9 cellular contexts compared by ENCODE assay signal in the genomic region with DNA sequence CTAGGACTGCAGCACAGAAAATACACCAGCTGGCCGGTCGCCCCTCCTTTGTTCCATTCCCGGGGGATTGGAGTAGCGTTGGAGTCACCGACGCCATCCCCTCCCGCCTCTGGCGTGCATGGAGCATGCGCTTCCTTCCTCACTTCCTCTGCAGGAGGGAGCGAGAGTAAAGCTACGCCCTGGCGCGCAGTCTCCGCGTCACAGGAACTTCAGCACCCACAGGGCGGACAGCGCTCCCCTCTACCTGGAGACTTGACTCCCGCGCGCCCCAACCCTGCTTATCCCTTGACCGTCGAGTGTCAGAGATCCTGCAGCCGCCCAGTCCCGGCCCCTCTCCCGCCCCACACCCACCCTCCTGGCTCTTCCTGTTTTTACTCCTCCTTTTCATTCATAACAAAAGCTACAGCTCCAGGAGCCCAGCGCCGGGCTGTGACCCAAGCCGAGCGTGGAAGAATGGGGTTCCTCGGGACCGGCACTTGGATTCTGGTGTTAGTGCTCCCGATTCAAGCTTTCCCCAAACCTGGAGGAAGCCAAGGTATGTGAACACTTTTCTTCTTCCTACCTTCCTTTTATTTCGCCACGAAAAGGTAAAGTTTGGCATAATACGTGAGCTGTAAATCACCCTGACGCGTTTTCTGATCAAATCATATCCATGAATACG. TPM values are rescaled to one million over a fixed set of nuclear protein-coding genes. Genes with fewer than 3 reads are reported as not detected.
DNase-seq lines count a peak whose midpoint lies in the region; ATAC-seq and TF ChIP-seq lines count a peak whose summit lies in the region.
"Had no signal": no experiment of that assay in that cellular context is flagged by ENCODE, and none has a peak within 500 bp of the region (broad histone marks: within the 10 kb centered on the region; RNA-seq: fewer than 3 reads in every experiment).

A gene (plus strand): TSS at position 201 of the 661 bp plus-strand sequence. CDS start 253 bp downstream, at position 454.

- H3K27ac Mint-ChIP-seq in activated T-cell treated with anti-CD3 and anti-CD28 coated beads, Interleukin-2, amount 50 U/mL, for 24 hours = no peak within 1 kb of the TSS
- H3K27ac Mint-ChIP-seq: activated naive CD8-positive, alpha-beta T cell had no signal

- no peaks in the 10 kb centered on the region for H3K9me3 Mint-ChIP-seq in activated T-cell treated with anti-CD3 and anti-CD28 coated beads, Interleukin-2, amount 50 U/mL, for 24 hours

- peak; percentile 84 for DNase-seq in Right ventricle myocardium inferior (ENCODE audit: missing footprints)
- DNase-seq in right atrium auricular region (ENCODE audit: low spot score) = no peak
- DNase-seq in NCI-H82 treated with DMSO at 0.1 percent for 48 hours (lab: John Stamatoyannopoulos, UW; ENCODE audit: unreplicated experiment) = peak; percentile 62
- peak; percentile 70 for DNase-seq in activated T-cell treated with anti-CD3 and anti-CD28 coated beads, Interleukin-2, amount 50 U/mL, for 24 hours
- DNase-seq in stimulated activated CD8-positive, alpha-beta memory T cell treated with anti-CD3 and anti-CD28 coated beads, Interleukin-15, amount 100 ng/mL, for 1 hour (ENCODE audit: low read depth) = peak; percentile 19

- H3K4me1 ChIP-seq in right atrium auricular region (peaks cover 0 to 7% of the 10 kb centered on the region in 2 donors), mesodermal cell (ENCODE audit: control insufficient read depth, insufficient read depth, low read length, poor library complexity, severe bottlenecking) (no peaks in the 10 kb centered on the region)

- H3K4me3 Mint-ChIP-seq in activated T-cell treated with anti-CD3 and anti-CD28 coated beads, Interleukin-2, amount 50 U/mL, for 24 hours = no peak within 1 kb of the TSS
- H3K4me3 Mint-ChIP-seq: activated naive CD8-positive, alpha-beta T cell had no signal

- no peak within 1 kb of the TSS for H3K4me3 ChIP-seq in right atrium auricular region
- H3K4me3 ChIP-seq in mesodermal cell (ENCODE audit: extremely low read depth, insufficient read depth, low read length, poor library complexity, severe bottlenecking) = peak within 1 kb of the TSS; percentile 37

- H3K27me3 Mint-ChIP-seq in activated T-cell treated with anti-CD3 and anti-CD28 coated beads, Interleukin-2, amount 50 U/mL, for 24 hours = peaks cover 58% of the 10 kb centered on the region

- H3K27me3 ChIP-seq in right atrium auricular region = no peaks in the 10 kb centered on the region

- H3K36me3 ChIP-seq in right atrium auricular region (no peaks in the 10 kb centered on the region), mesodermal cell (ENCODE audit: control insufficient read depth, insufficient read depth, low read length) (no peaks in the 10 kb centered on the region)

- H3K36me3 Mint-ChIP-seq in activated T-cell treated with anti-CD3 and anti-CD28 coated beads, Interleukin-2, amount 50 U/mL, for 24 hours (ENCODE audit: low read depth) = no peaks in the 10 kb centered on the region
- H3K36me3 Mint-ChIP-seq: activated naive CD8-positive, alpha-beta T cell had no signal

- WGBS in mesodermal cell (ENCODE audit: insufficient coverage in 2 of 2), 2 experiments = 0 to 1% methylated on average over 34 to 35 of the region's 38 CpGs

- peaks cover 7% of the 10 kb centered on the region for H3K4me1 Mint-ChIP-seq in activated T-cell treated with anti-CD3 and anti-CD28 coated beads, Interleukin-2, amount 50 U/mL, for 24 hours (ENCODE audit: low read depth)

- ATAC-seq in Right ventricle myocardium inferior = peak; percentile 72
- ATAC-seq in esophagus mucosa = peak; percentile 89
- ATAC-seq in HG03469 (IDR thresholded peaks at IDR 0.05; ENCODE audit: unreplicated experiment) = no peak

- H3K27ac ChIP-seq in right atrium auricular region (no peak within 1 kb of the TSS), mesodermal cell (ENCODE audit: low read depth, low read length, severe bottlenecking) (no peak within 1 kb of the TSS)

- no peak for TF ChIP-seq CTCF in right atrium auricular region (IDR thresholded peaks at IDR 0.05)

- intact Hi-C loops in Right ventricle myocardium inferior (cut with DNase I) = no loop called here

- H3K9me3 ChIP-seq in right atrium auricular region = no peaks in the 10 kb centered on the region
- no peaks in the 10 kb centered on the region for H3K9me3 ChIP-seq in mesodermal cell (ENCODE audit: control insufficient read depth, low read length)

RNA-seq across cellular contexts. Expression of the gene that starts here (rescaled TPM):
- total RNA-seq in Right ventricle myocardium inferior (not detected), right atrium auricular region (not detected), esophagus mucosa (not detected)
- polyA plus RNA-seq in mesodermal cell (2013, experiment 1 of 2) = 10.2 TPM
- 10.0 TPM for polyA plus RNA-seq in mesodermal cell (2013, experiment 2 of 2)

Comparison
In these comparisons a context has a peak if more than half of its experiments do, and no peak if none do; other contexts are left out.
1. Peak in DNase-seq and ATAC-seq in Right ventricle myocardium inferior; RNA of the gene not detected or under 1 TPM.
2. Peak in ATAC-seq in esophagus mucosa; RNA of the gene not detected or under 1 TPM.